In genomic region chr1:204885790-204886189, GRCh38 we compare ENCODE assay signal across 17 cellular contexts. TPM values are rescaled to one million over a fixed set of nuclear protein-coding genes. Genes with fewer than 3 reads are reported as not detected.
A peak's percentile ranks its signal among the peaks of the same experiment; 100 is the strongest.
DNase-seq lines count a peak whose midpoint lies in the region; ATAC-seq, FAIRE-seq and TF ChIP-seq lines count a peak whose summit lies in the region.
"Had no signal": no experiment of that assay in that cellular context is flagged by ENCODE, and none has a peak within 500 bp of the region (broad histone marks: within the 10 kb centered on the region; RNA-seq: fewer than 3 reads in every experiment).

No MANE protein-coding gene starts in this region.

- DNase-seq in GM04504 (ENCODE audit: low read depth) = peak; percentile 37
- DNase-seq in cardiac fibroblast (ENCODE audit: low read depth in 2 of 2) = peak; percentile 27 to 62
- no peak for DNase-seq in HepG2 (ENCODE audit: low spot score)
- no peak for DNase-seq in substantia nigra (lab: John Stamatoyannopoulos, UW)
- no peak for DNase-seq in retina
- DNase-seq in glomerular visceral epithelial cell (ENCODE audit: extremely low spot score) = no peak
- no peak for DNase-seq in G401 (ENCODE audit: low spot score)
- DNase-seq: cerebellar nuclear complex; erythroblast; NCI-H1417 treated with DMSO at 0.1 percent for 48 hours; NCI-H526; stimulated activated CD4-positive, alpha-beta T cell treated with anti-CD3 and anti-CD28 coated beads, Interleukin-1b, Interleukin-23, amount 100 ng/mL, for 48 hours; T-cell had no signal

- no peak overlapping the region for H3K27ac ChIP-seq in HepG2 (ENCODE audit: extremely low read length, insufficient read depth, low read length)
- peak overlapping the region; percentile 87 for H3K27ac ChIP-seq in substantia nigra (ENCODE audit: low read depth, low read length, poor library complexity, severe bottlenecking)
- H3K27ac ChIP-seq: KMS-11 had no signal

- no peaks in the 10 kb centered on the region for H4K20me1 ChIP-seq in HepG2 (ENCODE audit: insufficient read depth, low read length)

- ATAC-seq in HepG2 = no peak
- no peak for ATAC-seq in GM18909 (IDR thresholded peaks at IDR 0.05; ENCODE audit: poor library complexity, unreplicated experiment)
- ATAC-seq: activated CD4-positive, CD25-positive, alpha-beta regulatory T cell treated with anti-CD3 and anti-CD28 coated beads, Interleukin-2, amount 50 U/mL, for 24 hours; T-cell had no signal

- CTCF ChIA-PET in HepG2 (lab: Yijun Ruan, JAX; ENCODE audit: low intra/inter-chr PET ratio, low total read pairs) = interaction anchor here (1.5 kb wide), 1 partner anchor 56 kb away, joined by 3 read pairs; no protein-coding TSS in a partner anchor

- no peak overlapping the region for H2AFZ ChIP-seq in HepG2 (ENCODE audit: low read length)

- H3K9ac ChIP-seq in HepG2 (ENCODE audit: insufficient read depth, low read depth, low read length) = no peak overlapping the region
- H3K9ac ChIP-seq: KMS-11 had no signal

- no peak for TF ChIP-seq RAD21 in HepG2 (CRISPR knock-in tag; IDR thresholded peaks at IDR 0.05)

- H3K4me3 ChIP-seq in cardiac fibroblast (replicated peaks in 1 of 2; ENCODE audit: low read depth in 2 of 2, low read length in 2 of 2) = peak overlapping the region in 1 of 2 donors; percentile 0
- H3K4me3 ChIP-seq in HepG2 (replicated peaks in 1 of 3; ENCODE audit: insufficient read depth in 1 of 3, low read depth in 2 of 3, low read length in 3 of 3) = no peak overlapping the region

- TF ChIP-seq EP300 in HepG2 (IDR thresholded peaks at IDR 0.05; ENCODE audit: low read depth in 2 of 2, low read length in 2 of 2) (no peak), HepG2 (CRISPR knock-in tag; IDR thresholded peaks at IDR 0.05; ENCODE audit: borderline replicate concordance) (no peak)

- peak overlapping the region; percentile 41; the same call in 1 of the 2 replicates for H3K4me2 ChIP-seq in HepG2 (ENCODE audit: low read depth, low read length)
- H3K4me2 ChIP-seq: KMS-11 had no signal

- intact Hi-C loops in HepG2 (cut with micrococcal nuclease; ENCODE audit: unreplicated experiment) = loop anchor here (10.0 kb wide), 1 partner anchor 1171 kb away; no protein-coding TSS in a partner anchor

- no TSS peak for BruUV-seq in HepG2 (replicated peaks; lab: Mats Ljungman, UMichigan)

- H3K79me2 ChIP-seq in HepG2 (ENCODE audit: insufficient read depth, low read length) = no peaks in the 10 kb centered on the region

- POLR2A ChIA-PET in HepG2 (lab: Yijun Ruan, JAX) = no interaction called here

- no peaks in the 10 kb centered on the region for H3K36me3 ChIP-seq in HepG2 (replicated peaks in 1 of 2; ENCODE audit: control insufficient read depth in 1 of 2, insufficient read depth in 2 of 2, low read length in 2 of 2)

- WGBS in HepG2 (ENCODE audit: low lambda C conversion rate) = 40% methylated on average over 8 of the region's 8 CpGs

- H3K4me1 ChIP-seq in HepG2 (ENCODE audit: insufficient read depth, low read length) = peaks cover 29% of the 10 kb centered on the region

- no peaks in the 10 kb centered on the region for H3K9me3 ChIP-seq in HepG2 (ENCODE audit: low read length)

- TF ChIP-seq CTCF in cardiac fibroblast (IDR thresholded peaks at IDR 0.05; ENCODE audit: low read depth, low read length) (no peak), HepG2 (CRISPR knock-in tag; IDR thresholded peaks at IDR 0.05) (no peak)

- no peak for FAIRE-seq in HepG2 (lab: Jason Lieb, UNC)

- in situ Hi-C loops in HepG2 (cut with HindIII; ENCODE audit: extremely low pct_ligation_motif_present, low pct_unique_long_range_greater_than_20kb) (no loop called here), G401 (cut with HindIII; ENCODE audit: low sequenced_read_pairs) (no loop called here)

- no peak for TF ChIP-seq POLR2A in HepG2 (IDR thresholded peaks at IDR 0.05; ENCODE audit: insufficient read depth in 1 of 2, low read depth in 2 of 2, low read length in 2 of 2)

- H3K27me3 ChIP-seq in HepG2 (ENCODE audit: control insufficient read depth in 1 of 2, insufficient read depth in 2 of 2, low read length in 2 of 2) = peaks cover 0 to 16% of the 10 kb centered on the region in 2 experiments; a peak in 3 of 5 replicates

TF ChIP-seq in HepG2, 621 proteins besides CTCF, POLR2A, EP300 and RAD21:
- TF ChIP-seq ZNF777 (CRISPR knock-in tag; IDR thresholded peaks at IDR 0.05) = no peak

RNA-seq across cellular contexts. Expression of gene NFASC, which starts 15.1 kb away (rescaled TPM):
- not detected in 2 replicates for total RNA-seq in HepG2 (2016; rRNA removed; fragmentation: Illumina TruSeq; extraction: Trizol)
- not detected in 2 replicates for total RNA-seq in HepG2 (2016; cell fraction: cytosol; rRNA removed; fragmentation: Illumina TruSeq; extraction: Trizol; ENCODE audit: low read depth)
- not detected in 2 replicates for total RNA-seq in HepG2 (2016; cell fraction: insoluble cytoplasmic fraction; rRNA removed; fragmentation: Illumina TruSeq; extraction: Trizol)
- total RNA-seq in HepG2 (2016; cell fraction: membrane; rRNA removed; fragmentation: Illumina TruSeq; extraction: Trizol) = not detected in 2 replicates
- not detected in 2 replicates for total RNA-seq in HepG2 (2016; cell fraction: nucleus; rRNA removed; fragmentation: Illumina TruSeq; extraction: Trizol)
- not detected in 2 replicates for polyA plus RNA-seq in HepG2 (2011; rRNA removed)
- polyA plus RNA-seq in HepG2 (2011; cell fraction: cytosol; rRNA removed) = 0.03 TPM in 1 of 2 replicates, not detected in the other
- polyA plus RNA-seq in HepG2 (2011; cell fraction: nucleus; rRNA removed) = not detected in 2 replicates
- 0.04 TPM in 2 replicates for polyA plus RNA-seq in HepG2 (2012)
- not detected in 2 replicates for polyA plus RNA-seq in HepG2 (2016; cell fraction: cytosol; fragmentation: Illumina TruSeq; extraction: Trizol; ENCODE audit: low read depth)
- polyA plus RNA-seq in HepG2 (2016; cell fraction: insoluble cytoplasmic fraction; fragmentation: Illumina TruSeq; extraction: Trizol; ENCODE audit: low read depth) = not detected in 2 replicates
- polyA plus RNA-seq in HepG2 (2016; cell fraction: membrane; fragmentation: Illumina TruSeq; extraction: Trizol; ENCODE audit: low read depth) = not detected in 2 replicates
- polyA plus RNA-seq in HepG2 (2016; cell fraction: nucleus; fragmentation: Illumina TruSeq; extraction: Trizol; ENCODE audit: insufficient read depth, low read depth) = not detected in 2 replicates
- not detected in 2 replicates for polyA minus RNA-seq in HepG2 (2011; rRNA and poly(A)+ RNA removed; ENCODE audit: low replicate concordance)
- polyA minus RNA-seq in HepG2 (2011; cell fraction: cytosol; rRNA and poly(A)+ RNA removed) = not detected in 2 replicates
- under 0.01 TPM in 1 of 2 replicates, not detected in the other for polyA minus RNA-seq in HepG2 (2011; cell fraction: nucleus; rRNA and poly(A)+ RNA removed)
- total RNA-seq in G401 (2014; rRNA removed; shearing (Covaris generic)) = not detected in 2 replicates
- total RNA-seq: osteocyte had no signal

Comparison
In these comparisons a context has a peak if more than half of its experiments do, and no peak if none do; other contexts are left out.
1. DNase-seq: peak in GM04504 (single experiment) and cardiac fibroblast (2 of 2); none in HepG2 (single experiment), substantia nigra (0 of 49), retina (single experiment), glomerular visceral epithelial cell (single experiment) and G401 (single experiment).